ENCODE assay signal across 2 cellular contexts in the genomic region with DNA sequence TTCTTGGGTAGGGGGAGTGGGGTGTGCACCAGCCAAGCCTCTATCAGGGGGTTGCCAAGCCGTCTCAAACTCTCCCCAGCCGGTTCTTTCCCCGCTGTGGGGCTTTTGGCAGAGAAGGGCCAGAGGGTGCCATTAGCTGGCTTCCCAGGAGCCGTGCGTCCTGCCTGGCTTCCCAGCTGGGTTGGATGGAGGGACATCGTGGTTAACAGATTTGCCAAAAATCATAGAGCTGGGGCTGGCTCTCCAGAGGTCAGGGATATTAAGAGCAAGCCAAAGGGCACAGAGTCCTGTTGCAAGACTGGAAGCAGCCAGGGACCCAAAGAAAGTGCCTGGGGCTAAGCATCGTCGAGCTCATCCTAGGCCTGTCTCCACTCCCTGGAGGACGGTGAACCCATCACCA.
TF ChIP-seq lines count a peak whose summit lies in the region.

No MANE protein-coding gene starts in this region.

TF ChIP-seq in liver, 16 proteins besides CTCF, POLR2A, EP300 and RAD21:
- TF ChIP-seq, protein P1, sequence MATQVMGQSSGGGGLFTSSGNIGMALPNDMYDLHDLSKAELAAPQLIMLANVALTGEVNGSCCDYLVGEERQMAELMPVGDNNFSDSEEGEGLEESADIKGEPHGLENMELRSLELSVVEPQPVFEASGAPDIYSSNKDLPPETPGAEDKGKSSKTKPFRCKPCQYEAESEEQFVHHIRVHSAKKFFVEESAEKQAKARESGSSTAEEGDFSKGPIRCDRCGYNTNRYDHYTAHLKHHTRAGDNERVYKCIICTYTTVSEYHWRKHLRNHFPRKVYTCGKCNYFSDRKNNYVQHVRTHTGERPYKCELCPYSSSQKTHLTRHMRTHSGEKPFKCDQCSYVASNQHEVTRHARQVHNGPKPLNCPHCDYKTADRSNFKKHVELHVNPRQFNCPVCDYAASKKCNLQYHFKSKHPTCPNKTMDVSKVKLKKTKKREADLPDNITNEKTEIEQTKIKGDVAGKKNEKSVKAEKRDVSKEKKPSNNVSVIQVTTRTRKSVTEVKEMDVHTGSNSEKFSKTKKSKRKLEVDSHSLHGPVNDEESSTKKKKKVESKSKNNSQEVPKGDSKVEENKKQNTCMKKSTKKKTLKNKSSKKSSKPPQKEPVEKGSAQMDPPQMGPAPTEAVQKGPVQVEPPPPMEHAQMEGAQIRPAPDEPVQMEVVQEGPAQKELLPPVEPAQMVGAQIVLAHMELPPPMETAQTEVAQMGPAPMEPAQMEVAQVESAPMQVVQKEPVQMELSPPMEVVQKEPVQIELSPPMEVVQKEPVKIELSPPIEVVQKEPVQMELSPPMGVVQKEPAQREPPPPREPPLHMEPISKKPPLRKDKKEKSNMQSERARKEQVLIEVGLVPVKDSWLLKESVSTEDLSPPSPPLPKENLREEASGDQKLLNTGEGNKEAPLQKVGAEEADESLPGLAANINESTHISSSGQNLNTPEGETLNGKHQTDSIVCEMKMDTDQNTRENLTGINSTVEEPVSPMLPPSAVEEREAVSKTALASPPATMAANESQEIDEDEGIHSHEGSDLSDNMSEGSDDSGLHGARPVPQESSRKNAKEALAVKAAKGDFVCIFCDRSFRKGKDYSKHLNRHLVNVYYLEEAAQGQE (IDR thresholded peaks at IDR 0.05), result no peak
- TF ChIP-seq, protein P2, sequence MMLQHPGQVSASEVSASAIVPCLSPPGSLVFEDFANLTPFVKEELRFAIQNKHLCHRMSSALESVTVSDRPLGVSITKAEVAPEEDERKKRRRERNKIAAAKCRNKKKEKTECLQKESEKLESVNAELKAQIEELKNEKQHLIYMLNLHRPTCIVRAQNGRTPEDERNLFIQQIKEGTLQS (IDR thresholded peaks at IDR 0.05), result peak; percentile 5
- no peak for TF ChIP-seq FOXA2 (IDR thresholded peaks at IDR 0.05)
- TF ChIP-seq NR2F2 (IDR thresholded peaks at IDR 0.05), result no peak
TF ChIP-seq in liver: peak in this region for 1.

TF ChIP-seq in HepG2, 621 proteins besides CTCF, POLR2A, EP300 and RAD21 (continued from another document):
- TF ChIP-seq, protein P3, sequence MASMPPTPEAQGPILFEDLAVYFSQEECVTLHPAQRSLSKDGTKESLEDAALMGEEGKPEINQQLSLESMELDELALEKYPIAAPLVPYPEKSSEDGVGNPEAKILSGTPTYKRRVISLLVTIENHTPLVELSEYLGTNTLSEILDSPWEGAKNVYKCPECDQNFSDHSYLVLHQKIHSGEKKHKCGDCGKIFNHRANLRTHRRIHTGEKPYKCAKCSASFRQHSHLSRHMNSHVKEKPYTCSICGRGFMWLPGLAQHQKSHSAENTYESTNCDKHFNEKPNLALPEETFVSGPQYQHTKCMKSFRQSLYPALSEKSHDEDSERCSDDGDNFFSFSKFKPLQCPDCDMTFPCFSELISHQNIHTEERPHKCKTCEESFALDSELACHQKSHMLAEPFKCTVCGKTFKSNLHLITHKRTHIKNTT (CRISPR knock-in tag; IDR thresholded peaks at IDR 0.05), result no peak
- TF ChIP-seq ZNF841 (CRISPR knock-in tag; IDR thresholded peaks at IDR 0.05; ENCODE audit: borderline replicate concordance) (no peak), HNRNPH1 (optimal IDR thresholded peaks at IDR 0.05; ENCODE audit: low read depth, low read length) (no peak)
- TF ChIP-seq, protein P4, sequence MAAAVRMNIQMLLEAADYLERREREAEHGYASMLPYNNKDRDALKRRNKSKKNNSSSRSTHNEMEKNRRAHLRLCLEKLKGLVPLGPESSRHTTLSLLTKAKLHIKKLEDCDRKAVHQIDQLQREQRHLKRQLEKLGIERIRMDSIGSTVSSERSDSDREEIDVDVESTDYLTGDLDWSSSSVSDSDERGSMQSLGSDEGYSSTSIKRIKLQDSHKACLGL (CRISPR knock-in tag; IDR thresholded peaks at IDR 0.05), result no peak
